ENCODE assay signal across 24 cellular contexts in genomic region chr14:103611215-103611614, GRCh38.
"Had no signal": no experiment of that assay in that cellular context is flagged by ENCODE, and none has a peak within 500 bp of the region (broad histone marks: within the 10 kb centered on the region; RNA-seq: fewer than 3 reads in every experiment).

No MANE protein-coding gene starts in this region.

- H3K27ac ChIP-seq: coronary artery, dorsolateral prefrontal cortex, esophagus muscularis mucosa, foreskin keratinocyte, gastroesophageal sphincter, heart right ventricle, left lung had no signal

- FAIRE-seq: colon, endothelial cell of umbilical vein, frontal cortex, islet of Langerhans had no signal

- H3K4me1 ChIP-seq: foreskin keratinocyte had no signal

- H3K4me3 ChIP-seq: coronary artery, dorsolateral prefrontal cortex, esophagus muscularis mucosa, gastroesophageal sphincter, heart right ventricle, left lung, lung had no signal

- H3K27ac Mint-ChIP-seq: memory B cell; naive thymus-derived CD4-positive, alpha-beta T cell had no signal

- DNase-seq: dermis blood vessel endothelial cell; dorsolateral prefrontal cortex; effector CD4-positive, alpha-beta T cell; effector memory CD4-positive, alpha-beta T cell; foreskin keratinocyte; head of caudate nucleus; heart right ventricle; hippocampal formation; left cardiac atrium; left lung; left ventricle myocardium superior; mammary epithelial cell; mesendoderm; midbrain; naive thymus-derived CD4-positive, alpha-beta T cell had no signal

- H3K36me3 ChIP-seq: esophagus muscularis mucosa, gastroesophageal sphincter, heart right ventricle, left lung had no signal

- ATAC-seq: foreskin keratinocyte; gastroesophageal sphincter; heart right ventricle; left cardiac atrium; left lung; left ventricle myocardium superior; naive thymus-derived CD4-positive, alpha-beta T cell had no signal

- H3K4me3 Mint-ChIP-seq: memory B cell had no signal
